In genomic region chr2:182113334-182113733, GRCh38 we compare ENCODE assay signal across 7 cellular contexts.
"Had no signal": no experiment of that assay in that cellular context is flagged by ENCODE, and none has a peak within 500 bp of the region (broad histone marks: within the 10 kb centered on the region; RNA-seq: fewer than 3 reads in every experiment).

No MANE protein-coding gene starts in this region.

- DNase-seq: GM23248, GOT3, H9, HCEC 1CT, KBM-7 had no signal

- H2AFZ ChIP-seq: GM23248 had no signal

- H3K9ac ChIP-seq: GM23248 had no signal

- H3K4me3 ChIP-seq: GM23248 had no signal

- H3K27ac ChIP-seq: GM23248 had no signal

- FAIRE-seq: H54, HTR-8/SVneo had no signal
